20 cellular contexts compared by ENCODE assay signal in genomic region chr16:30838876-30839471, GRCh38. TPM values are rescaled to one million over a fixed set of nuclear protein-coding genes. Genes with fewer than 3 reads are reported as not detected.
DNase-seq lines count a peak whose midpoint lies in the region; ATAC-seq and TF ChIP-seq lines count a peak whose summit lies in the region.
"Had no signal": no experiment of that assay in that cellular context is flagged by ENCODE, and none has a peak within 500 bp of the region (broad histone marks: within the 10 kb centered on the region; RNA-seq: fewer than 3 reads in every experiment).

No MANE protein-coding gene starts in this region.

- H3K4me1 ChIP-seq in BE2C = no peaks in the 10 kb centered on the region
- 0 out of 2 replicates have a peak, but pooled peaks cover 2% of the 10 kb centered on the region for H3K4me1 ChIP-seq in Panc1 (ENCODE audit: control insufficient read depth, insufficient read depth, low read length)
- peaks cover 8 to 12% of the 10 kb centered on the region in 2 donors for H3K4me1 ChIP-seq in mucosa of rectum (ENCODE audit: control insufficient read depth in 2 of 2, insufficient read depth in 2 of 2, low read length in 2 of 2)
- H3K4me1 ChIP-seq: gastroesophageal sphincter, SJSA1, testis had no signal

- ATAC-seq in Panc1 = 0 out of 2 replicates have a peak, but pooled peaks have one; percentile 73
- ATAC-seq in GM19023 (IDR thresholded peaks at IDR 0.05; ENCODE audit: unreplicated experiment) = no peak
- ATAC-seq in HG03565 (IDR thresholded peaks at IDR 0.05; ENCODE audit: unreplicated experiment) = no peak
- ATAC-seq: CD8-positive, alpha-beta T cell; gastroesophageal sphincter; PC-3 had no signal

- H3K36me3 ChIP-seq in BE2C (no peaks in the 10 kb centered on the region), Panc1 (ENCODE audit: control insufficient read depth, insufficient read depth, low read length) (no peaks in the 10 kb centered on the region), mucosa of rectum (ENCODE audit: control insufficient read depth in 2 of 2, insufficient read depth in 2 of 2, low read length in 2 of 2) (no peaks in the 10 kb centered on the region)
- H3K36me3 ChIP-seq: SJSA1 had no signal

- CTCF ChIA-PET in Panc1 (lab: Charles Lee) = interaction anchor here (1.0 kb wide), 1 partner anchor 25 kb away, joined by 3 read pairs; no protein-coding TSS in a partner anchor

- peak overlapping the region in 1 of 2 donors; percentile 41 for H3K9ac ChIP-seq in mucosa of rectum (ENCODE audit: low read depth in 1 of 2, low read length in 2 of 2)

- DNase-seq in BE2C = no peak
- no peak for DNase-seq in Panc1 (ENCODE audit: low read depth, low spot score)
- no peak for DNase-seq in epithelial cell of proximal tubule (ENCODE audit: low read depth)
- DNase-seq in iPS-NIHi11 (ENCODE audit: low spot score) = no peak
- no peak for DNase-seq in cerebellar cortex (ENCODE audit: low spot score)
- DNase-seq: activated CD4-positive, CD25-positive, alpha-beta regulatory T cell; activated naive CD4-positive, alpha-beta T cell treated with anti-CD3 and anti-CD28 coated beads, Interleukin-2, amount 50 U/mL, for 16 hours; activated T-cell treated with anti-CD3 and anti-CD28 coated beads, Interleukin-2, amount 50 U/mL, for 48 hours; CD8-positive, alpha-beta T cell; NCI-H1436; NCI-H774; nucleus accumbens; PC-3; testis had no signal

- in situ Hi-C loops in Panc1 (cut with HindIII; ENCODE audit: low pct_unique_long_range_greater_than_20kb, low sequenced_read_pairs) = no loop called here

- TF ChIP-seq CTCF in BE2C (IDR thresholded peaks at IDR 0.05; ENCODE audit: low read depth, low read length) (0 out of 2 replicates have a peak, but pooled peaks have one; percentile 8), Panc1 (IDR thresholded peaks at IDR 0.05) (no peak), epithelial cell of proximal tubule (conservative IDR thresholded peaks at IDR 0.05; ENCODE audit: low read depth, low read length) (peak; percentile 19)

- intact Hi-C loops in Panc1 (cut with micrococcal nuclease; ENCODE audit: unreplicated experiment) = no loop called here

- no peaks in the 10 kb centered on the region for H3K9me3 ChIP-seq in BE2C
- no peaks in the 10 kb centered on the region for H3K9me3 ChIP-seq in Panc1 (ENCODE audit: control insufficient read depth, insufficient read depth, low read depth, low read length)
- H3K9me3 ChIP-seq in mucosa of rectum (ENCODE audit: control insufficient read depth in 2 of 2, low read length in 2 of 2) = no peaks in the 10 kb centered on the region
- H3K9me3 ChIP-seq: gastroesophageal sphincter, SJSA1, testis had no signal

- no peak overlapping the region for H3K4me3 ChIP-seq in BE2C (ENCODE audit: low read depth, low read length)
- H3K4me3 ChIP-seq in Panc1 (ENCODE audit: low read depth in 2 of 2, low read length in 2 of 2) = no peak overlapping the region
- no peak overlapping the region for H3K4me3 ChIP-seq in epithelial cell of proximal tubule (ENCODE audit: low read depth, low read length)
- H3K4me3 ChIP-seq in mucosa of rectum (ENCODE audit: low read length in 2 of 2) = peak overlapping the region in 1 of 2 donors; percentile 52
- H3K4me3 ChIP-seq: gastroesophageal sphincter, SJSA1, testis had no signal

- no TSS peak for BruUV-seq in Panc1 (replicated peaks; lab: Mats Ljungman, UMichigan)

- POLR2A ChIA-PET in Panc1 (lab: Charles Lee) = interaction anchor here (0.7 kb wide), 1 partner anchor 58 kb away, joined by 3 read pairs; no protein-coding TSS in a partner anchor

- H3K27ac ChIP-seq in Panc1 (ENCODE audit: low read length) = no peak overlapping the region
- H3K27ac ChIP-seq in mucosa of rectum (ENCODE audit: low read depth in 2 of 2, low read length in 2 of 2) = peak overlapping the region; percentile 69 to 76
- H3K27ac ChIP-seq: gastroesophageal sphincter, SJSA1, testis had no signal

- H3K27me3 ChIP-seq in BE2C (no peaks in the 10 kb centered on the region), Panc1 (ENCODE audit: control insufficient read depth, insufficient read depth, low read length) (no peaks in the 10 kb centered on the region), mucosa of rectum (ENCODE audit: control insufficient read depth in 2 of 2, insufficient read depth in 2 of 2, low read length in 2 of 2) (no peaks in the 10 kb centered on the region)
- H3K27me3 ChIP-seq: gastroesophageal sphincter, SJSA1, testis had no signal

RNA-seq across cellular contexts. Expression of gene ZNF629, which starts 52.0 kb away (rescaled TPM):
- polyA plus RNA-seq in BE2C (2012; ENCODE audit: insufficient read depth, insufficient read length, low read depth) = 39.3 TPM
- 19.2 TPM for total RNA-seq in Panc1 (2021; ENCODE audit: unreplicated experiment)
- 19.8 TPM for polyA plus RNA-seq in Panc1 (2012; ENCODE audit: insufficient read length)
- 11.4 and 14.0 TPM in 2 replicates for total RNA-seq in epithelial cell of proximal tubule

RNA-seq across cellular contexts. Expression of gene BCL7C, which starts 54.9 kb away (rescaled TPM):
- 26.3 TPM for polyA plus RNA-seq in BE2C (2012; ENCODE audit: insufficient read depth, insufficient read length, low read depth)
- total RNA-seq in Panc1 (2021; ENCODE audit: unreplicated experiment) (45.8 TPM), epithelial cell of proximal tubule (57.6 and 79.1 TPM in 2 replicates)
- polyA plus RNA-seq in Panc1 (2012; ENCODE audit: insufficient read length) = 43.8 TPM

RNA-seq across cellular contexts. Expression of gene CTF1, which starts 57.4 kb away (rescaled TPM):
- polyA plus RNA-seq in BE2C (2012; ENCODE audit: insufficient read depth, insufficient read length, low read depth) = 0.36 TPM
- 2.9 TPM for total RNA-seq in Panc1 (2021; ENCODE audit: unreplicated experiment)
- 7.4 TPM for polyA plus RNA-seq in Panc1 (2012; ENCODE audit: insufficient read length)
- total RNA-seq in epithelial cell of proximal tubule = 0.87 and 4.3 TPM in 2 replicates
- total RNA-seq: CD8-positive, alpha-beta T cell; HT1080 had no signal
